In the genomic region with DNA sequence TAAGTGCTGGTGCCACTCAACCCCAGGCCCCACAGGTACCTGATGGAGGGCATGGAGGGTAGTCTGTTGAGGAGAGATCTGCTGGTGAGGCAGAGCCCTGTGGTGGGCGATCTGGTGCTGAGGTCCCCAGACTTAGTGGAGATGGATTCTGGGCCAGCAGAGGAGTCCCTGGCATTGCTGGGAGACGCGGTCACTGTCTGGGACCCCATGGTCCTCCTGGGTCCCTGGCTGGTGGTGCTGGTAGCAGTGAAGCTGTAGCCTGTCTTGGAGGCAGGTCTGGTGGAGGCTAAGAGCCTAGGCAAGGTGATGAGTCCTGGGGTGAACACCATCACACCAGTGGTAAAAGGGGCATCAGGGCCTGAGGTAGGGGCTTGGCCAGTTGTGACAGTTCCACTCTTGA, we compare ENCODE assay signal across 22 cellular contexts. TPM values are rescaled to one million over a fixed set of nuclear protein-coding genes. Genes with fewer than 3 reads are reported as not detected.
"Had no signal": no experiment of that assay in that cellular context is flagged by ENCODE, and none has a peak within 500 bp of the region (broad histone marks: within the 10 kb centered on the region; RNA-seq: fewer than 3 reads in every experiment).

No MANE protein-coding gene starts in this region.

- H3K4me1 ChIP-seq: heart left ventricle, transverse colon had no signal

- H3K4me3 ChIP-seq: dorsolateral prefrontal cortex, heart left ventricle, transverse colon had no signal

- H3K27ac ChIP-seq: dorsolateral prefrontal cortex, heart left ventricle, transverse colon had no signal

- H3K36me3 ChIP-seq: heart left ventricle, transverse colon had no signal

- H3K4me3 Mint-ChIP-seq: activated CD4-positive, alpha-beta T cell treated with anti-CD3 and anti-CD28 coated beads, Interleukin-2, amount 10 ng/mL, durations not matched to agents 24 days and 14 days; nephron progenitor cell; stimulated activated memory B cell treated with anti-CD40 and anti-IgM and Interleukin-4, amounts not matched to agents 10 μg/mL and 1 μg/mL and 100 μg/mL, for 72 hours had no signal

- H3K9me3 Mint-ChIP-seq: activated CD4-positive, alpha-beta T cell treated with anti-CD3 and anti-CD28 coated beads, Interleukin-2, amount 10 ng/mL, durations not matched to agents 24 days and 14 days had no signal

- H3K27ac Mint-ChIP-seq: activated CD4-positive, alpha-beta T cell treated with anti-CD3 and anti-CD28 coated beads, Interleukin-2, amount 10 ng/mL, durations not matched to agents 24 days and 14 days; nephron progenitor cell; stimulated activated memory B cell treated with anti-CD40 and anti-IgM and Interleukin-4, amounts not matched to agents 10 μg/mL and 1 μg/mL and 100 μg/mL, for 72 hours had no signal

- H3K27me3 Mint-ChIP-seq: activated CD4-positive, alpha-beta T cell treated with anti-CD3 and anti-CD28 coated beads, Interleukin-2, amount 10 ng/mL, durations not matched to agents 24 days and 14 days; stimulated activated memory B cell treated with anti-CD40 and anti-IgM and Interleukin-4, amounts not matched to agents 10 μg/mL and 1 μg/mL and 100 μg/mL, for 72 hours had no signal

- H3K27me3 ChIP-seq: transverse colon had no signal

- ATAC-seq: activated CD4-positive, CD25-positive, alpha-beta regulatory T cell treated with anti-CD3 and anti-CD28 coated beads, Interleukin-2, amount 50 U/mL, for 24 hours; activated naive CD4-positive, alpha-beta T cell treated with anti-CD3 and anti-CD28 coated beads, Interleukin-2, amount 50 U/mL, for 72 hours; heart left ventricle; left ventricle myocardium superior; sciatic nerve; stimulated activated memory B cell treated with anti-CD40 and anti-IgM and Interleukin-4, amounts not matched to agents 10 μg/mL and 1 μg/mL and 100 μg/mL, for 72 hours had no signal

- H3K9me3 ChIP-seq: transverse colon had no signal

- DNase-seq: activated gamma-delta T cell; central memory CD4-positive, alpha-beta T cell; dorsolateral prefrontal cortex; heart left ventricle; left ventricle myocardium superior; mammary epithelial cell; midbrain; nephron progenitor cell; occipital lobe; small intestine; stimulated activated CD4-positive, alpha-beta T cell treated with anti-CD3 and anti-CD28 coated beads, Interleukin-2, amount 100 ng/mL, for 24 hours; T-helper 2 cell; transverse colon had no signal

- H3K4me1 Mint-ChIP-seq: nephron progenitor cell had no signal

RNA-seq across cellular contexts. Expression of a gene that starts 6.6 kb away (rescaled TPM):
- total RNA-seq: astrocyte, fibroblast of villous mesenchyme, left ventricle myocardium superior, occipital lobe, renal cortical epithelial cell had no signal

RNA-seq across cellular contexts. Expression of a gene that starts 31.5 kb away (rescaled TPM):
- total RNA-seq: activated CD4-positive, alpha-beta T cell treated with anti-CD3 and anti-CD28 coated beads, Interleukin-2, amount 10 ng/mL, durations not matched to agents 24 days and 14 days; activated naive CD4-positive, alpha-beta T cell treated with anti-CD3 and anti-CD28 coated beads, Interleukin-2, amount 50 U/mL, for 72 hours; astrocyte; fibroblast of villous mesenchyme; renal cortical epithelial cell had no signal

RNA-seq across cellular contexts. Expression of a gene that starts 33.8 kb away (rescaled TPM):
- total RNA-seq: activated CD4-positive, alpha-beta T cell treated with anti-CD3 and anti-CD28 coated beads, Interleukin-2, amount 10 ng/mL, durations not matched to agents 24 days and 14 days; activated naive CD4-positive, alpha-beta T cell treated with anti-CD3 and anti-CD28 coated beads, Interleukin-2, amount 50 U/mL, for 72 hours; astrocyte; fibroblast of villous mesenchyme; heart left ventricle; left ventricle myocardium superior; mammary epithelial cell; occipital lobe; renal cortical epithelial cell; sciatic nerve; temporal lobe; transverse colon had no signal
- polyA plus RNA-seq: mammary epithelial cell, small intestine had no signal

RNA-seq across cellular contexts. Expression of a gene that starts 40.2 kb away (rescaled TPM):
- total RNA-seq: activated CD4-positive, alpha-beta T cell treated with anti-CD3 and anti-CD28 coated beads, Interleukin-2, amount 10 ng/mL, durations not matched to agents 24 days and 14 days; activated naive CD4-positive, alpha-beta T cell treated with anti-CD3 and anti-CD28 coated beads, Interleukin-2, amount 50 U/mL, for 72 hours; astrocyte; fibroblast of villous mesenchyme; left ventricle myocardium superior; occipital lobe; renal cortical epithelial cell; temporal lobe; transverse colon had no signal
